In genomic region chr5:107985144-107985543, GRCh38 we compare ENCODE assay signal across 13 cellular contexts.
DNase-seq lines count a peak whose midpoint lies in the region; ATAC-seq and TF ChIP-seq lines count a peak whose summit lies in the region.
"Had no signal": no experiment of that assay in that cellular context is flagged by ENCODE, and none has a peak within 500 bp of the region (broad histone marks: within the 10 kb centered on the region; RNA-seq: fewer than 3 reads in every experiment).

No MANE protein-coding gene starts in this region.

- in situ Hi-C loops in GM23248 (cut with MboI), result no loop called here

- H3K4me2 ChIP-seq in GM23248 (ENCODE audit: unreplicated experiment), result no peak overlapping the region

- intact Hi-C loops in prostate gland (cut with DNase I), result no loop called here

- no peak overlapping the region for H3K4me3 ChIP-seq in GM23248
- H3K4me3 ChIP-seq in prostate gland, result no peak overlapping the region
- H3K4me3 ChIP-seq: GM12878 had no signal

- H3K27me3 ChIP-seq in GM23248 (replicated peaks; ENCODE audit: insufficient read depth) (no peaks in the 10 kb centered on the region), prostate gland (replicated peaks; ENCODE audit: insufficient read depth) (no peaks in the 10 kb centered on the region)

- no peaks in the 10 kb centered on the region for H3F3A ChIP-seq in GM23248 (ENCODE audit: insufficient read depth)

- H3K36me3 ChIP-seq in GM23248 (ENCODE audit: low read depth) (no peaks in the 10 kb centered on the region), prostate gland (no peaks in the 10 kb centered on the region)

- no peak for TF ChIP-seq POLR2A in prostate gland (IDR thresholded peaks at IDR 0.05)

- H4K20me1 ChIP-seq in GM23248 (ENCODE audit: insufficient read depth), result no peaks in the 10 kb centered on the region

- no peak overlapping the region for H3K27ac ChIP-seq in GM23248
- H3K27ac ChIP-seq in prostate gland, result no peak overlapping the region

- H3K79me2 ChIP-seq in GM23248 (ENCODE audit: insufficient read depth), result no peaks in the 10 kb centered on the region

- H2AFZ ChIP-seq in GM23248, result no peak overlapping the region

- H3K9me3 ChIP-seq in GM23248 (ENCODE audit: low read depth) (no peaks in the 10 kb centered on the region), prostate gland (no peaks in the 10 kb centered on the region)

- no peaks in the 10 kb centered on the region for H3K4me1 ChIP-seq in GM23248 (ENCODE audit: insufficient read depth)
- no peaks in the 10 kb centered on the region for H3K4me1 ChIP-seq in prostate gland (replicated peaks)

- ATAC-seq in GM21723 (IDR thresholded peaks at IDR 0.05; ENCODE audit: unreplicated experiment) (no peak), HG02885 (IDR thresholded peaks at IDR 0.05; ENCODE audit: poor library complexity, unreplicated experiment) (no peak)
- ATAC-seq: GM12878, Panc1, sciatic nerve had no signal

- no peaks in the 10 kb centered on the region for H3K9me2 ChIP-seq in GM23248 (ENCODE audit: insufficient read depth)

- no peak for TF ChIP-seq CTCF in prostate gland (IDR thresholded peaks at IDR 0.05)

- DNase-seq in GM23248, result peak; percentile 5
- DNase-seq in M059J (ENCODE audit: low read depth), result peak; percentile 56
- DNase-seq in amniotic epithelial cell (ENCODE audit: low read depth), result peak; percentile 32
- DNase-seq in prostate gland (ENCODE audit: low spot score), result peak; percentile 43
- no peak for DNase-seq in D341Med (ENCODE audit: low spot score)
- DNase-seq: H9, NCI-H1694, T-helper 9 cell had no signal

- H3K9ac ChIP-seq in GM23248, result no peak overlapping the region
